35 cellular contexts compared by ENCODE assay signal in genomic region chr1:100903777-100904176, GRCh38.
"Had no signal": no experiment of that assay in that cellular context is flagged by ENCODE, and none has a peak within 500 bp of the region (broad histone marks: within the 10 kb centered on the region; RNA-seq: fewer than 3 reads in every experiment).

No MANE protein-coding gene starts in this region.

- H3K27me3 ChIP-seq: MG63 had no signal

- H3K9me3 ChIP-seq: MG63 had no signal

- H3K4me3 ChIP-seq: MG63 had no signal

- DNase-seq: Karpas-422, Kasumi-1, MG63, MM.1S, MV-4-11, NCI-H1048, NCI-H1092, NCI-H1092 treated with DMSO at 0.1 percent for 48 hours, NCI-H1105, NCI-H1105 treated with DMSO at 0.1 percent for 48 hours, NCI-H1417, NCI-H1417 treated with DMSO at 0.1 percent for 48 hours, NCI-H1436, NCI-H1436 treated with DMSO at 0.1 percent for 48 hours, NCI-H146, NCI-H1694, NCI-H1694 treated with DMSO at 0.1 percent for 48 hours, NCI-H187, NCI-H187 treated with DMSO at 0.1 percent for 48 hours, NCI-H1930, NCI-H2029, NCI-H2029 treated with DMSO at 0.1 percent for 48 hours, NCI-H2081, NCI-H2081 treated with DMSO at 0.1 percent for 48 hours, NCI-H2107, NCI-H2171, NCI-H2171 treated with DMSO at 0.1 percent for 48 hours, NCI-H2227 treated with DMSO at 0.1 percent for 48 hours, NCI-H226, NCI-H345, NCI-H446, NCI-H446 treated with DMSO at 0.1 percent for 48 hours, NCI-H510A, NCI-H510A treated with DMSO at 0.1 percent for 48 hours, NCI-H524 had no signal
